Comparison of ENCODE assay signal across 14 cellular contexts in the genomic region with DNA sequence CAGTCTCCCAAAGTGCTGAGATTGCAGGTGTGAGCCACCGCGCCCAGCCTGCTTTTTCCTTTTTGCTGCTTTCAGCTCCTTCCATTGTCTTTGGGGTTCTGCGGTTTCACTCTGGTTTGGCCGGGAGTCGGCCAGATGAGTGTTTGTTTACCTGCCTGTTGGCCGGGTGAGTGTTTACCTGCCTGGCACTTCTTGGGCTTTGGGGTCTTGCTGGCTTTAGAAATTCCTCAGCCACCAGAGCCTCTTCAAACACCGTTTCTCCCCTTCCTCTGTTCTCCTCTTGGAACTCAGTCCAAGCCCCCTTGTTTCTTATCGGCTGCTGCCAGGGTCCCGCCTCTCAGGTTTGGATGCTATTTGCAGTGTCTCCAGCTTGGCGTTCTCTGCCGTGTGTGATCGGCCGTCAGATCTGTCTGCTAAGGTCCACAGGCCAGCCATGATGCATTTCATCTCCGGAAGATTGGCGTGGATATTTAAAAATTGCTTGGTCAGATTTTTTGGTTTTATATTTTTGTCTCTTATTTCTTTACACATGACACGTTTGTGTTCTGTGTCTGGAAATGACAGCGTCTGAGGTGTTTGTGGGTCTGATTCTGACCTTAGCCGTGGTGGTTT. TPM values are rescaled to one million over a fixed set of nuclear protein-coding genes. Genes with fewer than 3 reads are reported as not detected.
A peak's percentile ranks its signal among the peaks of the same experiment; 100 is the strongest.
DNase-seq lines count a peak whose midpoint lies in the region; ATAC-seq and TF ChIP-seq lines count a peak whose summit lies in the region.
"Had no signal": no experiment of that assay in that cellular context is flagged by ENCODE, and none has a peak within 500 bp of the region (broad histone marks: within the 10 kb centered on the region; RNA-seq: fewer than 3 reads in every experiment).

No MANE protein-coding gene starts in this region.

- H3K27me3 Mint-ChIP-seq in activated CD8-positive, alpha-beta T cell treated with anti-CD3 and anti-CD28 coated beads, Interleukin-2, amount 10 ng/mL, durations not matched to agents 7 days and 5 days (ENCODE audit: low read depth): no peaks in the 10 kb centered on the region
- H3K27me3 Mint-ChIP-seq in naive thymus-derived CD8-positive, alpha-beta T cell: no peaks in the 10 kb centered on the region
- H3K27me3 Mint-ChIP-seq: stimulated activated naive B cell treated with anti-CD40 and anti-IgM and Interleukin-4, amounts not matched to agents 10 μg/mL and 1 μg/mL and 100 μg/mL, for 72 hours had no signal

- no peaks in the 10 kb centered on the region for H3K9me3 ChIP-seq in SK-N-SH
- H3K9me3 ChIP-seq: breast epithelium, esophagus muscularis mucosa had no signal

- ATAC-seq in SK-N-SH treated with all-trans-retinoic acid at 6 μM for 48 hours: no peak
- ATAC-seq in activated CD8-positive, alpha-beta T cell treated with anti-CD3 and anti-CD28 coated beads, Interleukin-2, amount 10 ng/mL, durations not matched to agents 7 days and 5 days: peak; percentile 27
- no peak for ATAC-seq in naive thymus-derived CD8-positive, alpha-beta T cell
- ATAC-seq: stimulated activated naive B cell treated with anti-CD40 and anti-IgM and Interleukin-4, amounts not matched to agents 10 μg/mL and 1 μg/mL and 100 μg/mL, for 72 hours had no signal

- H3K4me3 ChIP-seq in SK-N-SH (ENCODE audit: low read depth in 2 of 2, low read length in 1 of 2): no peak overlapping the region
- H3K4me3 ChIP-seq: breast epithelium, esophagus muscularis mucosa had no signal

- H2AFZ ChIP-seq in SK-N-SH (ENCODE audit: low read depth): no peak overlapping the region

- 70% methylated on average over 14 of the region's 18 CpGs for WGBS in SK-N-SH (ENCODE audit: low lambda C conversion rate)

- peak overlapping the region in 1 of 2 experiments; percentile 53; a peak in 2 of 4 replicates for H3K27ac ChIP-seq in SK-N-SH (ENCODE audit: low read depth in 2 of 2, low read length in 1 of 2)
- H3K27ac ChIP-seq: breast epithelium, esophagus muscularis mucosa had no signal

- no peaks in the 10 kb centered on the region for H3K9me2 ChIP-seq in SK-N-SH

- no peak for TF ChIP-seq RAD21 in SK-N-SH (IDR thresholded peaks at IDR 0.05; ENCODE audit: low read length)

- peaks cover 23% of the 10 kb centered on the region for H3K36me3 Mint-ChIP-seq in activated CD8-positive, alpha-beta T cell treated with anti-CD3 and anti-CD28 coated beads, Interleukin-2, amount 10 ng/mL, durations not matched to agents 7 days and 5 days (ENCODE audit: low read depth)
- peaks cover 5 to 34% (median 14%) of the 10 kb centered on the region in 3 donors for H3K36me3 Mint-ChIP-seq in naive thymus-derived CD8-positive, alpha-beta T cell

- H4K20me1 ChIP-seq in SK-N-SH (ENCODE audit: insufficient read depth): no peaks in the 10 kb centered on the region

- no peak overlapping the region for H3K9ac ChIP-seq in SK-N-SH

- no peak for TF ChIP-seq CTCF in SK-N-SH (IDR thresholded peaks at IDR 0.05)

- no peaks in the 10 kb centered on the region for H3K9me3 Mint-ChIP-seq in activated CD8-positive, alpha-beta T cell treated with anti-CD3 and anti-CD28 coated beads, Interleukin-2, amount 10 ng/mL, durations not matched to agents 7 days and 5 days (ENCODE audit: insufficient read depth)
- peaks cover 0 to 5% (median 2%) of the 10 kb centered on the region in 9 donors for H3K9me3 Mint-ChIP-seq in naive thymus-derived CD8-positive, alpha-beta T cell

- no peaks in the 10 kb centered on the region for H3K27me3 ChIP-seq in SK-N-SH (ENCODE audit: insufficient read depth)
- H3K27me3 ChIP-seq: breast epithelium, esophagus muscularis mucosa had no signal

- no peaks in the 10 kb centered on the region for H3K79me2 ChIP-seq in SK-N-SH (ENCODE audit: insufficient read depth)

- peaks cover 12% of the 10 kb centered on the region for H3F3A ChIP-seq in SK-N-SH (replicated peaks; ENCODE audit: insufficient read depth)

- H3K4me2 ChIP-seq in SK-N-SH: no peak overlapping the region

- TF ChIP-seq EP300 in SK-N-SH (IDR thresholded peaks at IDR 0.05; ENCODE audit: borderline replicate concordance in 1 of 2, low read depth in 1 of 2, low read length in 1 of 2): no peak

- CTCF ChIA-PET in SK-N-SH (lab: Yijun Ruan, JAX): interaction anchor here (1.2 to 2.5 kb wide), 4 partner anchors 11 to 116 kb away, joined by 3 to 13 read pairs (median 4); a partner anchor contains a TSS
- CTCF ChIA-PET in activated CD8-positive, alpha-beta T cell treated with anti-CD3 and anti-CD28 coated beads, Interleukin-2, amount 10 ng/mL, durations not matched to agents 7 days and 5 days (lab: Charles Lee): interaction anchor here (0.6 to 1.7 kb wide), 6 partner anchors 22 to 116 kb away, joined by 3 to 4 read pairs (median 3); no protein-coding TSS in a partner anchor

- H3K4me3 Mint-ChIP-seq in activated CD8-positive, alpha-beta T cell treated with anti-CD3 and anti-CD28 coated beads, Interleukin-2, amount 10 ng/mL, durations not matched to agents 7 days and 5 days: peak overlapping the region; percentile 41
- H3K4me3 Mint-ChIP-seq in naive thymus-derived CD8-positive, alpha-beta T cell: peak overlapping the region in 6 of 10 donors; percentile 15 to 79 (median 18)
- H3K4me3 Mint-ChIP-seq: stimulated activated naive B cell treated with anti-CD40 and anti-IgM and Interleukin-4, amounts not matched to agents 10 μg/mL and 1 μg/mL and 100 μg/mL, for 72 hours had no signal

- peaks cover 0 to 27% of the 10 kb centered on the region in 2 experiments; a peak in 1 of 4 replicates for H3K4me1 ChIP-seq in SK-N-SH (ENCODE audit: control insufficient read depth in 1 of 2, insufficient read depth in 2 of 2, low read depth in 1 of 2, low read length in 1 of 2)
- H3K4me1 ChIP-seq: breast epithelium, esophagus muscularis mucosa had no signal

- H3K36me3 ChIP-seq in SK-N-SH (replicated peaks in 1 of 2; ENCODE audit: control insufficient read depth in 1 of 2, insufficient read depth in 2 of 2, low read length in 1 of 2): peaks cover 11 to 16% of the 10 kb centered on the region in 2 experiments
- H3K36me3 ChIP-seq: breast epithelium had no signal

- DNase-seq in SK-N-SH (peak; percentile 41), DMS79 (lab: John Stamatoyannopoulos, UW) (peak; percentile 90), NCI-H1930 (lab: John Stamatoyannopoulos, UW) (no peak), COR-L47 (lab: John Stamatoyannopoulos, UW) (no peak), SK-N-DZ (ENCODE audit: low spot score) (no peak)
- no peak for DNase-seq in activated CD8-positive, alpha-beta T cell treated with anti-CD3 and anti-CD28 coated beads, Interleukin-2, amount 10 ng/mL, durations not matched to agents 7 days and 5 days
- DNase-seq in naive thymus-derived CD8-positive, alpha-beta T cell: no peak
- DNase-seq: SHP77 treated with DMSO at 0.1 percent for 48 hours; stimulated activated naive B cell treated with anti-CD40 and anti-IgM and Interleukin-4, amounts not matched to agents 10 μg/mL and 1 μg/mL and 100 μg/mL, for 72 hours had no signal

- H3K27ac Mint-ChIP-seq in activated CD8-positive, alpha-beta T cell treated with anti-CD3 and anti-CD28 coated beads, Interleukin-2, amount 10 ng/mL, durations not matched to agents 7 days and 5 days: peak overlapping the region; percentile 87
- peak overlapping the region in 7 of 10 donors; percentile 11 to 94 (median 82) for H3K27ac Mint-ChIP-seq in naive thymus-derived CD8-positive, alpha-beta T cell
- H3K27ac Mint-ChIP-seq: stimulated activated naive B cell treated with anti-CD40 and anti-IgM and Interleukin-4, amounts not matched to agents 10 μg/mL and 1 μg/mL and 100 μg/mL, for 72 hours had no signal

- H3K4me1 Mint-ChIP-seq in activated CD8-positive, alpha-beta T cell treated with anti-CD3 and anti-CD28 coated beads, Interleukin-2, amount 10 ng/mL, durations not matched to agents 7 days and 5 days (ENCODE audit: low read depth): peaks cover 25% of the 10 kb centered on the region
- H3K4me1 Mint-ChIP-seq in naive thymus-derived CD8-positive, alpha-beta T cell: peaks cover 7 to 23% (median 9%) of the 10 kb centered on the region in 4 donors

- POLR2A ChIA-PET in SK-N-SH (lab: Yijun Ruan, JAX): interaction anchor here (1.1 kb wide), 1 partner anchor 60 kb away, joined by 3 read pairs; a partner anchor contains a TSS
- POLR2A ChIA-PET in activated CD8-positive, alpha-beta T cell treated with anti-CD3 and anti-CD28 coated beads, Interleukin-2, amount 10 ng/mL, durations not matched to agents 7 days and 5 days (lab: Charles Lee): interaction anchor here (0.6 to 1.0 kb wide), 7 partner anchors 11 to 104 kb away, joined by 3 to 5 read pairs (median 4); no protein-coding TSS in a partner anchor
- POLR2A ChIA-PET in naive thymus-derived CD8-positive, alpha-beta T cell (lab: Charles Lee): no interaction called here

TF ChIP-seq in SK-N-SH treated with all-trans-retinoic acid at 6 μM for 48 hours, 23 proteins besides CTCF, POLR2A, EP300 and RAD21 (continues in another document):
- TF ChIP-seq ZNF70 (CRISPR knock-in tag; IDR thresholded peaks at IDR 0.05) (no peak), ZFP30 (CRISPR knock-in tag; IDR thresholded peaks at IDR 0.05) (no peak)

RNA-seq across cellular contexts. Expression of a gene that starts 14.2 kb away (rescaled TPM):
- 0.10 and 0.15 TPM in 2 replicates for polyA plus RNA-seq in SK-N-SH (2012; rRNA removed)
- polyA plus RNA-seq in SK-N-SH (2012; cell fraction: cytosol; rRNA removed): 0.04 TPM in 1 of 2 replicates, not detected in the other
- 0.74 and 1.0 TPM in 2 replicates for polyA plus RNA-seq in SK-N-SH (2012; cell fraction: nucleus; rRNA removed)
- total RNA-seq in activated CD8-positive, alpha-beta T cell treated with anti-CD3 and anti-CD28 coated beads, Interleukin-2, amount 10 ng/mL, durations not matched to agents 7 days and 5 days: under 1 TPM; 0.34 TPM
- total RNA-seq in naive thymus-derived CD8-positive, alpha-beta T cell: not detected
- not detected for polyA plus RNA-seq in naive thymus-derived CD8-positive, alpha-beta T cell
- 0.34 and 2.9 TPM in 2 replicates for polyA plus RNA-seq in SK-N-DZ (2014; cell fraction: cytosol; rRNA removed)
- polyA plus RNA-seq in SK-N-DZ (2014; cell fraction: nucleus; rRNA removed): 3.1 and 5.4 TPM in 2 replicates
- total RNA-seq: H4 had no signal
- polyA plus RNA-seq: neural cell had no signal

RNA-seq across cellular contexts. Expression of a gene that starts 28.0 kb away (rescaled TPM):
- polyA plus RNA-seq in SK-N-SH (2012; rRNA removed): 33.7 and 36.3 TPM in 2 replicates
- polyA plus RNA-seq in SK-N-SH (2012; cell fraction: cytosol; rRNA removed): 12.4 and 18.7 TPM in 2 replicates
- polyA plus RNA-seq in SK-N-SH (2012; cell fraction: nucleus; rRNA removed): 210 and 218 TPM in 2 replicates
- 10 to 100 TPM; 26.3 to 28.0 TPM for total RNA-seq in activated CD8-positive, alpha-beta T cell treated with anti-CD3 and anti-CD28 coated beads, Interleukin-2, amount 10 ng/mL, durations not matched to agents 7 days and 5 days
- total RNA-seq in naive thymus-derived CD8-positive, alpha-beta T cell: 10 to 100 TPM; 47.6 to 51.6 TPM
- 1 to 10 TPM; 1.5 to 6.8 (median 2.7) TPM for polyA plus RNA-seq in naive thymus-derived CD8-positive, alpha-beta T cell
- 19.1 and 20.4 TPM in 2 replicates for polyA plus RNA-seq in SK-N-DZ (2014; cell fraction: cytosol; rRNA removed)
- polyA plus RNA-seq in SK-N-DZ (2014; cell fraction: nucleus; rRNA removed): 84.9 and 94.0 TPM in 2 replicates

RNA-seq across cellular contexts. Expression of a gene that starts 46.6 kb away (rescaled TPM):
- polyA plus RNA-seq in SK-N-SH (2012; rRNA removed): 0.05 TPM in 1 of 2 replicates, not detected in the other
- 0.03 and 0.07 TPM in 2 replicates for polyA plus RNA-seq in SK-N-SH (2012; cell fraction: cytosol; rRNA removed)
- 0.54 and 0.62 TPM in 2 replicates for polyA plus RNA-seq in SK-N-SH (2012; cell fraction: nucleus; rRNA removed)
- under 1 TPM; 0.31 to 0.45 TPM for total RNA-seq in activated CD8-positive, alpha-beta T cell treated with anti-CD3 and anti-CD28 coated beads, Interleukin-2, amount 10 ng/mL, durations not matched to agents 7 days and 5 days
- total RNA-seq in naive thymus-derived CD8-positive, alpha-beta T cell: not detected
- not detected for polyA plus RNA-seq in naive thymus-derived CD8-positive, alpha-beta T cell
- 63.5 and 81.6 TPM in 2 replicates for polyA plus RNA-seq in SK-N-DZ (2014; cell fraction: cytosol; rRNA removed)
- 78.8 and 121 TPM in 2 replicates for polyA plus RNA-seq in SK-N-DZ (2014; cell fraction: nucleus; rRNA removed)
- total RNA-seq: H4 had no signal
- polyA plus RNA-seq: neural cell had no signal

Comparison
In these comparisons a context has a peak if more than half of its experiments do, and no peak if none do; other contexts are left out.
1. DNase-seq: peak in SK-N-SH (single experiment) and DMS79 (single experiment); none in activated CD8-positive, alpha-beta T cell treated with anti-CD3 and anti-CD28 coated beads, Interleukin-2, amount 10 ng/mL, durations not matched to agents 7 days and 5 days (single experiment), naive thymus-derived CD8-positive, alpha-beta T cell (0 of 10), NCI-H1930 (0 of 2), COR-L47 (single experiment) and SK-N-DZ (single experiment).